ENCODE assay signal across 10 cellular contexts in the genomic region with DNA sequence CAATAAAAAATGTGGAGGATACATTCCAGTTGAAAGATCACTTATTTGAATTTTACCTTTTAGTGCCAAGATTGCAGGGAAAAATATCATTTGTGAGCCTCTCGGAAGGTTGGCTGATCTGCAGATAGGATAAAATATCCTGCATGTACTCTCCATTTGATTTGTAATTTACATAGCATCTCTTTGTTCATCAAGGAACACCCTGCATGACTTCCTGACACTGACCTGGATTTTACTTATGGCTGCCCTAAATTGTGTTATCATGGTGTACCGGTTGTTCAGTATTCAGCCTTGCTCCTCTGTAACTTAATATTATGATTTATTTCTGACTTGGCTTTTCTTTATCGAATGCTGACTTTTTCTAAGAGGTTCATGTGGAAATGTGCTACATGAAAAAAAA.
"Had no signal": no experiment of that assay in that cellular context is flagged by ENCODE, and none has a peak within 500 bp of the region (broad histone marks: within the 10 kb centered on the region; RNA-seq: fewer than 3 reads in every experiment).

No MANE protein-coding gene starts in this region.

- ATAC-seq: HCT116, K562 had no signal

- H3K9ac ChIP-seq: GM23248 had no signal

- H3K27ac ChIP-seq: GM23248 had no signal

- DNase-seq: GM23248, GOT3, H7, HFFc6, IMR-90, KG1 had no signal

- H2AFZ ChIP-seq: GM23248 had no signal

- H3K36me3 ChIP-seq: HAP-1 had no signal

- FAIRE-seq: HTR-8/SVneo, K562 had no signal

- H3K4me1 ChIP-seq: HAP-1 had no signal

- H3K4me3 ChIP-seq: GM23248, HAP-1, K562 had no signal

- H3K9me3 ChIP-seq: HAP-1 had no signal

- H3K27ac Mint-ChIP-seq: HFFc6 had no signal

- H3K9me3 Mint-ChIP-seq: HFFc6 had no signal
